In genomic region chr2:319059-319600, GRCh38 we compare ENCODE assay signal across 24 cellular contexts. TPM values are rescaled to one million over a fixed set of nuclear protein-coding genes. Genes with fewer than 3 reads are reported as not detected.
DNase-seq lines count a peak whose midpoint lies in the region; ATAC-seq, FAIRE-seq and TF ChIP-seq lines count a peak whose summit lies in the region.
"Had no signal": no experiment of that assay in that cellular context is flagged by ENCODE, and none has a peak within 500 bp of the region (broad histone marks: within the 10 kb centered on the region; RNA-seq: fewer than 3 reads in every experiment).

No MANE protein-coding gene starts in this region.

- no peak for ATAC-seq in activated T-cell treated with anti-CD3 and anti-CD28 coated beads, Interleukin-2, amount 50 U/mL, for 4 hours
- peak; percentile 31 for ATAC-seq in upper lobe of right lung
- no peak for ATAC-seq in HG03025 (IDR thresholded peaks at IDR 0.05; ENCODE audit: low FRiP score, unreplicated experiment)
- ATAC-seq: CD8-positive, alpha-beta T cell had no signal

- H3K27ac ChIP-seq in kidney (ENCODE audit: low read depth in 2 of 2, low read length in 2 of 2) (no peak overlapping the region), upper lobe of right lung (no peak overlapping the region), small intestine (ENCODE audit: low read depth in 1 of 2, low read length in 1 of 2) (no peak overlapping the region)
- H3K27ac ChIP-seq: hepatocyte, uterus, VCaP had no signal

- no peaks in the 10 kb centered on the region for H3K9me3 Mint-ChIP-seq in activated T-cell treated with anti-CD3 and anti-CD28 coated beads, Interleukin-2, amount 50 U/mL, for 4 hours
- peaks cover 8% of the 10 kb centered on the region for H3K9me3 Mint-ChIP-seq in activated T-helper 2 cell treated with anti-CD3 and anti-CD28 coated beads, Interferon-gamma antibody, Interleukin-2, Interleukin-4, amounts not matched to agents 10 μg/mL and 5 μg/mL and 100 μg/mL, durations not matched to agents 14 hours and 24 hours and 36 hours
- H3K9me3 Mint-ChIP-seq: CD8-positive, alpha-beta T cell had no signal

- H3K27me3 ChIP-seq in upper lobe of right lung (no peaks in the 10 kb centered on the region), small intestine (ENCODE audit: control insufficient read depth in 2 of 2, insufficient read depth in 2 of 2, low read length in 2 of 2) (no peaks in the 10 kb centered on the region)
- H3K27me3 ChIP-seq: hepatocyte, uterus had no signal

- H3K27ac Mint-ChIP-seq in activated T-helper 2 cell treated with anti-CD3 and anti-CD28 coated beads, Interferon-gamma antibody, Interleukin-2, Interleukin-4, amounts not matched to agents 10 μg/mL and 5 μg/mL and 100 μg/mL, durations not matched to agents 14 hours and 24 hours and 36 hours: peak overlapping the region; percentile 88

- FAIRE-seq in kidney (lab: Jason Lieb, UNC): no peak
- no peak for FAIRE-seq in small intestine (lab: Jason Lieb, UNC)
- FAIRE-seq: GM19239 had no signal

- peaks cover 3% of the 10 kb centered on the region for H3K36me3 Mint-ChIP-seq in activated T-cell treated with anti-CD3 and anti-CD28 coated beads, Interleukin-2, amount 50 U/mL, for 4 hours (ENCODE audit: insufficient read depth)
- H3K36me3 Mint-ChIP-seq in activated T-helper 2 cell treated with anti-CD3 and anti-CD28 coated beads, Interferon-gamma antibody, Interleukin-2, Interleukin-4, amounts not matched to agents 10 μg/mL and 5 μg/mL and 100 μg/mL, durations not matched to agents 14 hours and 24 hours and 36 hours (ENCODE audit: low read depth): peaks cover 8% of the 10 kb centered on the region
- H3K36me3 Mint-ChIP-seq: CD8-positive, alpha-beta T cell had no signal

- H3K9me3 ChIP-seq in kidney (ENCODE audit: control insufficient read depth in 1 of 2, low read length in 2 of 2) (no peaks in the 10 kb centered on the region), upper lobe of right lung (no peaks in the 10 kb centered on the region), small intestine (ENCODE audit: control insufficient read depth, low read depth) (no peaks in the 10 kb centered on the region)
- H3K9me3 ChIP-seq: uterus had no signal

- no peaks in the 10 kb centered on the region for H3K36me3 ChIP-seq in kidney (ENCODE audit: control insufficient read depth in 1 of 2, insufficient read depth in 2 of 2, low read length in 2 of 2)
- no peaks in the 10 kb centered on the region for H3K36me3 ChIP-seq in upper lobe of right lung
- no peaks in the 10 kb centered on the region for H3K36me3 ChIP-seq in small intestine (ENCODE audit: control insufficient read depth in 2 of 2, insufficient read depth in 2 of 2, low read length in 2 of 2)
- H3K36me3 ChIP-seq: uterus had no signal

- H3K9ac ChIP-seq in kidney (ENCODE audit: low read length in 2 of 2): no peak overlapping the region

- 87 to 90% (median 87%) methylated on average over 32 to 34 of the region's 34 CpGs for WGBS in small intestine, 3 donors

- H3K4me1 ChIP-seq in kidney (ENCODE audit: control insufficient read depth in 1 of 2, insufficient read depth in 1 of 2, low read depth in 1 of 2, low read length in 2 of 2): no peaks in the 10 kb centered on the region
- no peaks in the 10 kb centered on the region for H3K4me1 ChIP-seq in upper lobe of right lung
- no peaks in the 10 kb centered on the region for H3K4me1 ChIP-seq in small intestine (ENCODE audit: control insufficient read depth in 2 of 2, insufficient read depth in 1 of 2, low read depth in 1 of 2, low read length in 1 of 2)
- H3K4me1 ChIP-seq: uterus had no signal

- H3K4me1 Mint-ChIP-seq in activated T-cell treated with anti-CD3 and anti-CD28 coated beads, Interleukin-2, amount 50 U/mL, for 4 hours (ENCODE audit: low read depth): peaks cover 23% of the 10 kb centered on the region
- peaks cover 32% of the 10 kb centered on the region for H3K4me1 Mint-ChIP-seq in activated T-helper 2 cell treated with anti-CD3 and anti-CD28 coated beads, Interferon-gamma antibody, Interleukin-2, Interleukin-4, amounts not matched to agents 10 μg/mL and 5 μg/mL and 100 μg/mL, durations not matched to agents 14 hours and 24 hours and 36 hours (ENCODE audit: low read depth)

- no peak for DNase-seq in activated T-cell treated with anti-CD3 and anti-CD28 coated beads, Interleukin-2, amount 50 U/mL, for 4 hours
- no peak for DNase-seq in activated T-cell treated with anti-CD3 and anti-CD28 coated beads, Interleukin-2, amount 50 U/mL, for 1 hour
- DNase-seq in activated T-helper 2 cell treated with anti-CD3 and anti-CD28 coated beads, Interferon-gamma antibody, Interleukin-2, Interleukin-4, amounts not matched to agents 10 μg/mL and 5 μg/mL and 100 μg/mL, durations not matched to agents 14 hours and 24 hours and 36 hours (ENCODE audit: low spot score): no peak
- DNase-seq in kidney (peak; percentile 56), upper lobe of right lung (no peak), small intestine (no peak), NCI-H1436 treated with DMSO at 0.1 percent for 48 hours (lab: John Stamatoyannopoulos, UW) (no peak)
- DNase-seq: CD8-positive, alpha-beta T cell; cerebellar nuclear complex; DMS79; mesendoderm; NCI-H1694 treated with DMSO at 0.1 percent for 48 hours; NCI-H345; nephron progenitor cell; RPMI8226; stimulated activated CD4-positive, alpha-beta T cell treated with anti-CD3 and anti-CD28 coated beads, Interleukin-12 subunit alpha, Interleukin-12 subunit beta, amount 100 ng/mL, for 4 hours; stimulated activated naive CD4-positive, alpha-beta T cell treated with Interleukin-2 at 50 U/mL for 16 hours; uterus had no signal

- no peak overlapping the region for H3K4me3 ChIP-seq in kidney (ENCODE audit: low read length in 2 of 2)
- no peak overlapping the region for H3K4me3 ChIP-seq in upper lobe of right lung
- no peak overlapping the region for H3K4me3 ChIP-seq in small intestine (ENCODE audit: low read depth in 1 of 2, low read length in 2 of 2)
- H3K4me3 ChIP-seq: hepatocyte, uterus had no signal

- TF ChIP-seq CTCF in kidney (IDR thresholded peaks at IDR 0.05; ENCODE audit: borderline replicate concordance, extremely low read depth, insufficient read depth) (no peak), upper lobe of right lung (IDR thresholded peaks at IDR 0.05) (no peak)

- intact Hi-C loops in activated T-helper 2 cell treated with anti-CD3 and anti-CD28 coated beads, Interferon-gamma antibody, Interleukin-2, Interleukin-4, amounts not matched to agents 10 μg/mL and 5 μg/mL and 100 μg/mL, durations not matched to agents 14 hours and 24 hours and 36 hours (cut with micrococcal nuclease): loop anchor here (5.0 to 10.0 kb wide), 3 partner anchors 73 to 138 kb away; no protein-coding TSS in a partner anchor
- intact Hi-C loops in kidney (cut with DNase I): no loop called here
- intact Hi-C loops in upper lobe of right lung (cut with DNase I): no loop called here

- H3K4me3 Mint-ChIP-seq in activated T-cell treated with anti-CD3 and anti-CD28 coated beads, Interleukin-2, amount 50 U/mL, for 4 hours: peak overlapping the region; percentile 57
- H3K4me3 Mint-ChIP-seq in activated T-helper 2 cell treated with anti-CD3 and anti-CD28 coated beads, Interferon-gamma antibody, Interleukin-2, Interleukin-4, amounts not matched to agents 10 μg/mL and 5 μg/mL and 100 μg/mL, durations not matched to agents 14 hours and 24 hours and 36 hours (ENCODE audit: low read depth): no peak overlapping the region
- H3K4me3 Mint-ChIP-seq: CD8-positive, alpha-beta T cell; nephron progenitor cell had no signal

- H3K27me3 Mint-ChIP-seq in activated T-cell treated with anti-CD3 and anti-CD28 coated beads, Interleukin-2, amount 50 U/mL, for 4 hours (ENCODE audit: low read depth): peaks cover 8% of the 10 kb centered on the region
- peaks cover 4% of the 10 kb centered on the region for H3K27me3 Mint-ChIP-seq in activated T-helper 2 cell treated with anti-CD3 and anti-CD28 coated beads, Interferon-gamma antibody, Interleukin-2, Interleukin-4, amounts not matched to agents 10 μg/mL and 5 μg/mL and 100 μg/mL, durations not matched to agents 14 hours and 24 hours and 36 hours (ENCODE audit: low read depth)

RNA-seq across cellular contexts. Expression of gene ALKAL2, which starts 31.2 kb away (rescaled TPM):
- total RNA-seq in activated T-cell treated with anti-CD3 and anti-CD28 coated beads, Interleukin-2, amount 50 U/mL, for 4 hours: not detected
- 16.3 and 17.6 TPM in 2 replicates for total RNA-seq in activated T-helper 2 cell treated with anti-CD3 and anti-CD28 coated beads, Interferon-gamma antibody, Interleukin-2, Interleukin-4, amounts not matched to agents 10 μg/mL and 5 μg/mL and 100 μg/mL, durations not matched to agents 14 hours and 24 hours and 36 hours
- total RNA-seq in kidney (18.2 TPM), upper lobe of right lung (18.7 TPM)
- polyA plus RNA-seq in kidney (ENCODE audit: insufficient read depth, low read depth, low replicate concordance) (8.0 TPM), small intestine (1 to 10 TPM in 2 of 3 donors, under 1 TPM in 1; 0.45 to 3.5 (median 2.5) TPM)
- total RNA-seq: HT1080 had no signal
- polyA plus RNA-seq: AG04450 had no signal

RNA-seq across cellular contexts. Expression of gene ACP1, which starts 54.4 kb away (rescaled TPM):
- total RNA-seq in activated T-cell treated with anti-CD3 and anti-CD28 coated beads, Interleukin-2, amount 50 U/mL, for 4 hours: 100 to 1,000 TPM; 132 to 178 (median 168) TPM
- 168 and 177 TPM in 2 replicates for total RNA-seq in activated T-helper 2 cell treated with anti-CD3 and anti-CD28 coated beads, Interferon-gamma antibody, Interleukin-2, Interleukin-4, amounts not matched to agents 10 μg/mL and 5 μg/mL and 100 μg/mL, durations not matched to agents 14 hours and 24 hours and 36 hours
- 75.1 TPM for total RNA-seq in kidney
- 122 TPM for polyA plus RNA-seq in kidney (ENCODE audit: insufficient read depth, low read depth, low replicate concordance)
- total RNA-seq in upper lobe of right lung: 68.4 TPM
- polyA plus RNA-seq in small intestine: 100 to 1,000 TPM in 2 of 3 donors, 10 to 100 TPM in 1; 99.7 to 105 (median 102) TPM

RNA-seq across cellular contexts. Expression of gene SH3YL1, which starts 55.3 kb away (rescaled TPM):
- 10 to 100 TPM; 12.9 to 14.7 (median 13.9) TPM for total RNA-seq in activated T-cell treated with anti-CD3 and anti-CD28 coated beads, Interleukin-2, amount 50 U/mL, for 4 hours
- 34.7 and 37.1 TPM in 2 replicates for total RNA-seq in activated T-helper 2 cell treated with anti-CD3 and anti-CD28 coated beads, Interferon-gamma antibody, Interleukin-2, Interleukin-4, amounts not matched to agents 10 μg/mL and 5 μg/mL and 100 μg/mL, durations not matched to agents 14 hours and 24 hours and 36 hours
- 57.3 TPM for total RNA-seq in kidney
- 111 TPM for polyA plus RNA-seq in kidney (ENCODE audit: insufficient read depth, low read depth, low replicate concordance)
- 48.3 TPM for total RNA-seq in upper lobe of right lung
- polyA plus RNA-seq in small intestine: 100 to 1,000 TPM in 2 of 3 donors, 10 to 100 TPM in 1; 75.5 to 111 (median 103) TPM

Comparison
In these comparisons a context has a peak if more than half of its experiments do, and no peak if none do; other contexts are left out.
1. RNA of gene ALKAL2, which starts 31.2 kb away (total RNA-seq): 18.7 TPM in upper lobe of right lung (single experiment), 18.2 TPM in kidney (single experiment) and 16.3 to 17.6 TPM in activated T-helper 2 cell treated with anti-CD3 and anti-CD28 coated beads, Interferon-gamma antibody, Interleukin-2, Interleukin-4, amounts not matched to agents 10 μg/mL and 5 μg/mL and 100 μg/mL, durations not matched to agents 14 hours and 24 hours and 36 hours; not detected in activated T-cell treated with anti-CD3 and anti-CD28 coated beads, Interleukin-2, amount 50 U/mL, for 4 hours; every median in the first group is over 10 times any median in the second.